In the genomic region with DNA sequence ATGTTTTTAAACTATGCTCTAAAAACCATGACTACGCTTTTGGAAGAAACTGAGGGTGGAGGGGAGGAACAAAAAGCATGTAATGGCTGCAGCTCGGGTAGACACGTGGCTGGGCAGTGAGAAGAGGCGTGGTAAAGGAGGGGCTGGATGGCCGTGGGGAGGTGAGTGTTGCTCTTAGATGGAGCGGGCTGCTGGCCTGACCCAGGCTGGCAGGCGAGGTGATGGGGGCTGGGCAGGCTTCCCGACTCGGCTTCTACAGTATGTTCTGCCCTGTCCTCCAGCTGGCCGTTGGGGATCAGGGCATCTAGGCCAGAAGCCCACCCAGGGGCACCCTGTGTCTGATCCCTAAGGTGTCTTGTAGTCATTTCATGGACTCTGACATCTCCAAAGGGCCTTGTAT, we compare ENCODE assay signal across 1 cellular context.
TF ChIP-seq lines count a peak whose summit lies in the region.

No MANE protein-coding gene starts in this region.

TF ChIP-seq in HepG2, 621 proteins besides CTCF, POLR2A, EP300 and RAD21:
- TF ChIP-seq HNRNPL (IDR thresholded peaks at IDR 0.05; ENCODE audit: low read depth, low read length): no peak
- TF ChIP-seq ZNF564 (CRISPR knock-in tag; IDR thresholded peaks at IDR 0.05): no peak
- no peak for TF ChIP-seq KAT7 (CRISPR knock-in tag; IDR thresholded peaks at IDR 0.05; ENCODE audit: borderline replicate concordance)
- TF ChIP-seq, protein P1, sequence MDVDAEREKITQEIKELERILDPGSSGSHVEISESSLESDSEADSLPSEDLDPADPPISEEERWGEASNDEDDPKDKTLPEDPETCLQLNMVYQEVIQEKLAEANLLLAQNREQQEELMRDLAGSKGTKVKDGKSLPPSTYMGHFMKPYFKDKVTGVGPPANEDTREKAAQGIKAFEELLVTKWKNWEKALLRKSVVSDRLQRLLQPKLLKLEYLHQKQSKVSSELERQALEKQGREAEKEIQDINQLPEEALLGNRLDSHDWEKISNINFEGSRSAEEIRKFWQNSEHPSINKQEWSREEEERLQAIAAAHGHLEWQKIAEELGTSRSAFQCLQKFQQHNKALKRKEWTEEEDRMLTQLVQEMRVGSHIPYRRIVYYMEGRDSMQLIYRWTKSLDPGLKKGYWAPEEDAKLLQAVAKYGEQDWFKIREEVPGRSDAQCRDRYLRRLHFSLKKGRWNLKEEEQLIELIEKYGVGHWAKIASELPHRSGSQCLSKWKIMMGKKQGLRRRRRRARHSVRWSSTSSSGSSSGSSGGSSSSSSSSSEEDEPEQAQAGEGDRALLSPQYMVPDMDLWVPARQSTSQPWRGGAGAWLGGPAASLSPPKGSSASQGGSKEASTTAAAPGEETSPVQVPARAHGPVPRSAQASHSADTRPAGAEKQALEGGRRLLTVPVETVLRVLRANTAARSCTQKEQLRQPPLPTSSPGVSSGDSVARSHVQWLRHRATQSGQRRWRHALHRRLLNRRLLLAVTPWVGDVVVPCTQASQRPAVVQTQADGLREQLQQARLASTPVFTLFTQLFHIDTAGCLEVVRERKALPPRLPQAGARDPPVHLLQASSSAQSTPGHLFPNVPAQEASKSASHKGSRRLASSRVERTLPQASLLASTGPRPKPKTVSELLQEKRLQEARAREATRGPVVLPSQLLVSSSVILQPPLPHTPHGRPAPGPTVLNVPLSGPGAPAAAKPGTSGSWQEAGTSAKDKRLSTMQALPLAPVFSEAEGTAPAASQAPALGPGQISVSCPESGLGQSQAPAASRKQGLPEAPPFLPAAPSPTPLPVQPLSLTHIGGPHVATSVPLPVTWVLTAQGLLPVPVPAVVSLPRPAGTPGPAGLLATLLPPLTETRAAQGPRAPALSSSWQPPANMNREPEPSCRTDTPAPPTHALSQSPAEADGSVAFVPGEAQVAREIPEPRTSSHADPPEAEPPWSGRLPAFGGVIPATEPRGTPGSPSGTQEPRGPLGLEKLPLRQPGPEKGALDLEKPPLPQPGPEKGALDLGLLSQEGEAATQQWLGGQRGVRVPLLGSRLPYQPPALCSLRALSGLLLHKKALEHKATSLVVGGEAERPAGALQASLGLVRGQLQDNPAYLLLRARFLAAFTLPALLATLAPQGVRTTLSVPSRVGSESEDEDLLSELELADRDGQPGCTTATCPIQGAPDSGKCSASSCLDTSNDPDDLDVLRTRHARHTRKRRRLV (CRISPR knock-in tag; IDR thresholded peaks at IDR 0.05): no peak
- TF ChIP-seq, protein P2, sequence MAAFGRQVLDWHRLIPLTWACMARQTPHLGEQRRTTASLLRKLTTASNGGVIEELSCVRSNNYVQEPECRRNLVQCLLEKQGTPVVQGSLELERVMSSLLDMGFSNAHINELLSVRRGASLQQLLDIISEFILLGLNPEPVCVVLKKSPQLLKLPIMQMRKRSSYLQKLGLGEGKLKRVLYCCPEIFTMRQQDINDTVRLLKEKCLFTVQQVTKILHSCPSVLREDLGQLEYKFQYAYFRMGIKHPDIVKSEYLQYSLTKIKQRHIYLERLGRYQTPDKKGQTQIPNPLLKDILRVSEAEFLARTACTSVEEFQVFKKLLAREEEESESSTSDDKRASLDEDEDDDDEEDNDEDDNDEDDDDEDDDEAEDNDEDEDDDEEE (CRISPR knock-in tag; IDR thresholded peaks at IDR 0.05): no peak
- TF ChIP-seq, protein P3, sequence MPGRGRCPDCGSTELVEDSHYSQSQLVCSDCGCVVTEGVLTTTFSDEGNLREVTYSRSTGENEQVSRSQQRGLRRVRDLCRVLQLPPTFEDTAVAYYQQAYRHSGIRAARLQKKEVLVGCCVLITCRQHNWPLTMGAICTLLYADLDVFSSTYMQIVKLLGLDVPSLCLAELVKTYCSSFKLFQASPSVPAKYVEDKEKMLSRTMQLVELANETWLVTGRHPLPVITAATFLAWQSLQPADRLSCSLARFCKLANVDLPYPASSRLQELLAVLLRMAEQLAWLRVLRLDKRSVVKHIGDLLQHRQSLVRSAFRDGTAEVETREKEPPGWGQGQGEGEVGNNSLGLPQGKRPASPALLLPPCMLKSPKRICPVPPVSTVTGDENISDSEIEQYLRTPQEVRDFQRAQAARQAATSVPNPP (CRISPR knock-in tag; IDR thresholded peaks at IDR 0.05): no peak
- TF ChIP-seq FOXK2 (IDR thresholded peaks at IDR 0.05): no peak
- no peak for TF ChIP-seq SMARCE1 (IDR thresholded peaks at IDR 0.05; ENCODE audit: borderline replicate concordance)
- TF ChIP-seq, protein P4, sequence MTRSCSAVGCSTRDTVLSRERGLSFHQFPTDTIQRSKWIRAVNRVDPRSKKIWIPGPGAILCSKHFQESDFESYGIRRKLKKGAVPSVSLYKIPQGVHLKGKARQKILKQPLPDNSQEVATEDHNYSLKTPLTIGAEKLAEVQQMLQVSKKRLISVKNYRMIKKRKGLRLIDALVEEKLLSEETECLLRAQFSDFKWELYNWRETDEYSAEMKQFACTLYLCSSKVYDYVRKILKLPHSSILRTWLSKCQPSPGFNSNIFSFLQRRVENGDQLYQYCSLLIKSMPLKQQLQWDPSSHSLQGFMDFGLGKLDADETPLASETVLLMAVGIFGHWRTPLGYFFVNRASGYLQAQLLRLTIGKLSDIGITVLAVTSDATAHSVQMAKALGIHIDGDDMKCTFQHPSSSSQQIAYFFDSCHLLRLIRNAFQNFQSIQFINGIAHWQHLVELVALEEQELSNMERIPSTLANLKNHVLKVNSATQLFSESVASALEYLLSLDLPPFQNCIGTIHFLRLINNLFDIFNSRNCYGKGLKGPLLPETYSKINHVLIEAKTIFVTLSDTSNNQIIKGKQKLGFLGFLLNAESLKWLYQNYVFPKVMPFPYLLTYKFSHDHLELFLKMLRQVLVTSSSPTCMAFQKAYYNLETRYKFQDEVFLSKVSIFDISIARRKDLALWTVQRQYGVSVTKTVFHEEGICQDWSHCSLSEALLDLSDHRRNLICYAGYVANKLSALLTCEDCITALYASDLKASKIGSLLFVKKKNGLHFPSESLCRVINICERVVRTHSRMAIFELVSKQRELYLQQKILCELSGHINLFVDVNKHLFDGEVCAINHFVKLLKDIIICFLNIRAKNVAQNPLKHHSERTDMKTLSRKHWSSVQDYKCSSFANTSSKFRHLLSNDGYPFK (CRISPR knock-in tag; IDR thresholded peaks at IDR 0.05; ENCODE audit: borderline replicate concordance): no peak
- no peak for TF ChIP-seq ZNF10 (CRISPR knock-in tag; IDR thresholded peaks at IDR 0.05; ENCODE audit: borderline replicate concordance, low read depth)
- no peak for TF ChIP-seq ZFY (CRISPR knock-in tag; IDR thresholded peaks at IDR 0.05)
- TF ChIP-seq ZNF143 (CRISPR knock-in tag; IDR thresholded peaks at IDR 0.05): no peak
- no peak for TF ChIP-seq SOX5 (CRISPR knock-in tag; IDR thresholded peaks at IDR 0.05; ENCODE audit: borderline replicate concordance)
- TF ChIP-seq ZNF7 (CRISPR knock-in tag; IDR thresholded peaks at IDR 0.05): no peak
- no peak for TF ChIP-seq PPARG (CRISPR knock-in tag; conservative IDR thresholded peaks at IDR 0.05)
